In the genomic region with DNA sequence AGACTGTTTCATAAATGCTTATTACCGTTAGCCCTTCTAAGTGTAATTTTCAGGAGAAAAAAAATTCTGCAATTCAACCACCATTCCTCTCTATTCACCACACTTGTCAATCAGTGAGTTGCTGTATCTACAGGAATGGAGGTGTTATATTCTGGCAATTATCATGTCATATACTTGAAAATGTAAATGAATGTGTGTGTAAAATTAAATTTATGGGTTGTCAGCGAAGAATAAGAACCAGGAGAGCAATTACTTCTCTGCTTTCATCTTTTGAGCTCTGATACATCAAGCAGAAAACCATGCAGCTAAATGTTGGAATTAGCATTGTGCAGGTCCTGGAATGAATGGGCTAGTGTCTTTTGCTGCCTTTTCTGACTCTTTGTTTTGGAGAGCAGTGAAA, we compare ENCODE assay signal across 7 cellular contexts.
"Had no signal": no experiment of that assay in that cellular context is flagged by ENCODE, and none has a peak within 500 bp of the region (broad histone marks: within the 10 kb centered on the region; RNA-seq: fewer than 3 reads in every experiment).

No MANE protein-coding gene starts in this region.

- H3K4me3 ChIP-seq: lung, pancreas had no signal

- H3K4me1 ChIP-seq: pancreas had no signal

- H3K27ac ChIP-seq: pancreas had no signal

- DNase-seq: activated CD4-positive, alpha-beta memory T cell treated with anti-CD3 and anti-CD28 coated beads, Interleukin-2, amount 10 ng/mL, durations not matched to agents 7 days and 5 days; activated CD4-positive, alpha-beta T cell treated with anti-CD3 and anti-CD28 coated beads for 4 hours; activated effector memory CD4-positive, alpha-beta T cell treated with anti-CD3 and anti-CD28 coated beads, Interleukin-2, amount 50 U/mL, for 16 hours; activated T-cell treated with anti-CD3 and anti-CD28 coated beads, Interleukin-2, amount 50 U/mL, for 4 hours; pancreas; stimulated activated CD4-positive, alpha-beta T cell treated with anti-CD3 and anti-CD28 coated beads, Interleukin-2, amount 100 ng/mL, for 48 hours had no signal

- H3K36me3 ChIP-seq: pancreas had no signal

- H3K9me3 ChIP-seq: pancreas had no signal

- H3K27me3 ChIP-seq: pancreas had no signal
